In genomic region chr10:14093735-14094484, GRCh38 we compare ENCODE assay signal across 8 cellular contexts.
DNase-seq lines count a peak whose midpoint lies in the region; ATAC-seq, FAIRE-seq and TF ChIP-seq lines count a peak whose summit lies in the region.

No MANE protein-coding gene starts in this region.

- H3K4me1 ChIP-seq in HCT116 (ENCODE audit: control insufficient read depth in 1 of 2, insufficient read depth in 2 of 2, low read length in 2 of 2), result no peaks in the 10 kb centered on the region
- H3K4me1 ChIP-seq in GM12878 (ENCODE audit: control insufficient read depth, insufficient read depth, low read length), result no peaks in the 10 kb centered on the region
- H3K4me1 ChIP-seq in keratinocyte (ENCODE audit: control insufficient read depth, extremely low read depth, insufficient read depth, low read length), result no peaks in the 10 kb centered on the region

- H3K9me3 ChIP-seq in HCT116 (ENCODE audit: control insufficient read depth in 1 of 2, insufficient read depth in 1 of 2, low read depth in 1 of 2, low read length in 2 of 2), result no peaks in the 10 kb centered on the region
- no peaks in the 10 kb centered on the region for H3K9me3 ChIP-seq in GM12878 (replicated peaks; ENCODE audit: control insufficient read depth, insufficient read depth, low read length)
- no peaks in the 10 kb centered on the region for H3K9me3 ChIP-seq in keratinocyte (ENCODE audit: control insufficient read depth, low read depth, low read length)

- H3K9ac ChIP-seq in HCT116 (ENCODE audit: low read length) (no peak overlapping the region), GM12878 (ENCODE audit: control insufficient read depth, insufficient read depth, low read length) (no peak overlapping the region), keratinocyte (ENCODE audit: control insufficient read depth, extremely low read depth, insufficient read depth, low read length) (no peak overlapping the region)

- H3K27ac ChIP-seq in HCT116 (ENCODE audit: low read depth, low read length), result no peak overlapping the region
- no peak overlapping the region for H3K27ac ChIP-seq in GM12878 (ENCODE audit: control insufficient read depth, insufficient read depth)
- H3K27ac ChIP-seq in keratinocyte (ENCODE audit: control insufficient read depth, insufficient read depth, low read length), result no peak overlapping the region

- FAIRE-seq in GM12878 (lab: Jason Lieb, UNC) (no peak), keratinocyte (lab: Jason Lieb, UNC) (peak; percentile 53)

- TF ChIP-seq POLR2A in HCT116 (IDR thresholded peaks at IDR 0.05; ENCODE audit: borderline replicate concordance, extremely low read depth, insufficient read depth, insufficient read length) (no peak), GM12878 (IDR thresholded peaks at IDR 0.05; ENCODE audit: low read depth, low read length) (no peak)

- TF ChIP-seq RAD21 in HCT116 (IDR thresholded peaks at IDR 0.05; ENCODE audit: low read depth), result peak; percentile 34; the same call in 1 of the 2 replicates
- TF ChIP-seq RAD21 in GM12878 (IDR thresholded peaks at IDR 0.05; ENCODE audit: insufficient read depth, low read depth, low read length), result peak; percentile 47

- H4K20me1 ChIP-seq in HCT116 (ENCODE audit: insufficient read depth) (no peaks in the 10 kb centered on the region), GM12878 (ENCODE audit: control insufficient read depth, insufficient read depth) (no peaks in the 10 kb centered on the region), keratinocyte (ENCODE audit: control insufficient read depth, extremely low read depth, insufficient read depth, low read length) (no peaks in the 10 kb centered on the region)

- BruUV-seq in HCT116 (replicated peaks; lab: Mats Ljungman, UMichigan) (no TSS peak), GM12878 (replicated peaks; lab: Mats Ljungman, UMichigan) (no TSS peak)

- dilution Hi-C loops in keratinocyte (cut with MboI; ENCODE audit: extremely low pct_ligation_motif_present, low sequenced_read_pairs), result no loop called here

- RAD21 ChIA-PET in HCT116 (lab: Charles Lee; ENCODE audit: low non-redundant PET in 1 of 2, low total read pairs in 2 of 2, uncharacterized antibody in 2 of 2, unreplicated experiment in 2 of 2) (no interaction called here), GM12878 (lab: Charles Lee; ENCODE audit: unreplicated experiment) (interaction anchor here (0.5 to 1.7 kb wide), 9 partner anchors 11 to 318 kb away, joined by 3 to 32 read pairs (median 4); no protein-coding TSS in a partner anchor)

- H3K79me2 ChIP-seq in HCT116 (ENCODE audit: insufficient read depth, low read length) (no peaks in the 10 kb centered on the region), GM12878 (ENCODE audit: control insufficient read depth, insufficient read depth, low read length) (no peaks in the 10 kb centered on the region), keratinocyte (ENCODE audit: control insufficient read depth, insufficient read depth, low read length) (no peaks in the 10 kb centered on the region)

- in situ Hi-C loops in GM12878 (cut with MboI), result loop anchor here (5.0 kb wide), 1 partner anchor 302 kb away; no protein-coding TSS in a partner anchor

- H3K36me3 ChIP-seq in HCT116 (ENCODE audit: control insufficient read depth in 1 of 2, insufficient read depth in 2 of 2, low read length in 2 of 2) (no peaks in the 10 kb centered on the region), GM12878 (ENCODE audit: control insufficient read depth in 2 of 2, insufficient read depth in 2 of 2, low read length in 1 of 2) (no peaks in the 10 kb centered on the region), keratinocyte (ENCODE audit: control insufficient read depth in 2 of 2, extremely low read depth in 1 of 2, insufficient read depth in 2 of 2, low read length in 2 of 2) (no peaks in the 10 kb centered on the region)

- CTCF ChIA-PET in HCT116 (lab: Charles Lee) (interaction anchor here (0.8 to 1.2 kb wide), 3 partner anchors 303 to 309 kb away, joined by 3 to 10 read pairs (median 5); no protein-coding TSS in a partner anchor), GM12878 (lab: Yijun Ruan, JAX) (interaction anchor here (0.7 to 3.0 kb wide), 14 partner anchors 8 to 449 kb away, joined by 3 to 20 read pairs (median 4); no protein-coding TSS in a partner anchor)

- H3K27me3 ChIP-seq in HCT116 (ENCODE audit: insufficient read depth, low read length), result 0 out of 2 replicates have a peak, but pooled peaks cover under 1% of the 10 kb centered on the region
- H3K27me3 ChIP-seq in GM12878 (replicated peaks in 1 of 2; ENCODE audit: control insufficient read depth in 2 of 2, insufficient read depth in 2 of 2, low read length in 1 of 2), result no peaks in the 10 kb centered on the region
- H3K27me3 ChIP-seq in keratinocyte (ENCODE audit: control insufficient read depth, extremely low read depth, insufficient read depth, low read length), result no peaks in the 10 kb centered on the region

- H2AFZ ChIP-seq in HCT116 (ENCODE audit: low read depth, low read length, poor library complexity, severe bottlenecking) (no peak overlapping the region), GM12878 (ENCODE audit: control insufficient read depth, low read depth, low read length) (no peak overlapping the region), keratinocyte (ENCODE audit: control insufficient read depth, low read length) (no peak overlapping the region)

- no peak for TF ChIP-seq EP300 in GM12878 (IDR thresholded peaks at IDR 0.05; ENCODE audit: borderline replicate concordance in 1 of 2, control insufficient read depth in 1 of 2, low read depth in 2 of 2, low read length in 2 of 2)

- 54% methylated on average over 14 of the region's 14 CpGs for WGBS in GM12878 (ENCODE audit: insufficient coverage, insufficient replicate concordance, low lambda C conversion rate, missing lambda C conversion rate)

- H3K9me2 ChIP-seq in HCT116 (ENCODE audit: insufficient read depth), result no peaks in the 10 kb centered on the region

- SMC1A ChIA-PET in GM12878 (lab: Charles Lee; ENCODE audit: uncharacterized antibody, unreplicated experiment), result interaction anchor here (0.8 to 3.5 kb wide), 16 partner anchors 11 to 435 kb away, joined by 3 to 30 read pairs (median 4); no protein-coding TSS in a partner anchor

- intact Hi-C loops in HCT116 (cut with micrococcal nuclease) (loop anchor here (1.0 kb wide), 1 partner anchor 307 kb away; no protein-coding TSS in a partner anchor), GM12878 (cut with micrococcal nuclease; ENCODE audit: unreplicated experiment) (loop anchor here (2.0 to 5.0 kb wide), 2 partner anchors 87 to 309 kb away; no protein-coding TSS in a partner anchor)

- H3K9me1 ChIP-seq in keratinocyte (ENCODE audit: control insufficient read depth, extremely low read depth, insufficient read depth, low read length), result no peaks in the 10 kb centered on the region

- ATAC-seq in HCT116 (no peak), GM12878 (peak; percentile 51; the same call in 1 of the 3 replicates), HG02884 (IDR thresholded peaks at IDR 0.05; ENCODE audit: unreplicated experiment) (no peak), HG03039 (IDR thresholded peaks at IDR 0.05; ENCODE audit: unreplicated experiment) (no peak)

- TF ChIP-seq CTCF in HCT116 (IDR thresholded peaks at IDR 0.05 in 2 of 3, conservative IDR thresholded peaks at IDR 0.05 in 1 of 3; ENCODE audit: borderline replicate concordance in 1 of 3, insufficient read depth in 1 of 3, low read depth in 2 of 3, low read length in 2 of 3) (peak in 2 of 3 experiments; percentile 14 to 27; a peak in 2 of 6 replicates), GM12878 (IDR thresholded peaks at IDR 0.05 in 2 of 3, conservative IDR thresholded peaks at IDR 0.05 in 1 of 3; ENCODE audit: control insufficient read depth in 2 of 3, extremely low read depth in 1 of 3, insufficient read depth in 1 of 3, low read depth in 3 of 3, low read length in 3 of 3) (peak in 2 of 3 experiments; percentile 32 to 46; a peak in 3 of 6 replicates), keratinocyte (optimal IDR thresholded peaks at IDR 0.05 in 1 of 3, IDR thresholded peaks at IDR 0.05 in 1 of 3, conservative IDR thresholded peaks at IDR 0.05 in 1 of 3; ENCODE audit: extremely low read depth in 1 of 3, insufficient read depth in 2 of 3, low read length in 3 of 3) (peak in 2 of 3 experiments; percentile 33 to 38)

- no peak overlapping the region for H3K4me3 ChIP-seq in HCT116 (replicated peaks in 1 of 2; ENCODE audit: low read depth in 1 of 2, low read length in 2 of 2)
- no peak overlapping the region for H3K4me3 ChIP-seq in GM12878
- no peak overlapping the region for H3K4me3 ChIP-seq in keratinocyte (ENCODE audit: control insufficient read depth in 2 of 3, extremely low read depth in 1 of 3, insufficient read depth in 2 of 3, low read depth in 1 of 3, low read length in 3 of 3)

- peak; percentile 74 for DNase-seq in AG08395 (ENCODE audit: low spot score)
- DNase-seq in HCT116 (ENCODE audit: low read depth, low spot score), result no peak
- no peak for DNase-seq in GM12878 (ENCODE audit: low read depth, low spot score)
- DNase-seq in keratinocyte (ENCODE audit: low read depth, low spot score), result no peak
- DNase-seq in GM19238 (ENCODE audit: insufficient read length, low spot score), result no peak
- DNase-seq in NCI-H2029 treated with DMSO at 0.1 percent for 48 hours (lab: John Stamatoyannopoulos, UW), result no peak

- H3K4me2 ChIP-seq in HCT116 (ENCODE audit: low read length) (no peak overlapping the region), GM12878 (ENCODE audit: control insufficient read depth, insufficient read depth) (no peak overlapping the region), keratinocyte (ENCODE audit: control insufficient read depth, extremely low read depth, insufficient read depth, low read depth, low read length) (no peak overlapping the region)

- POLR2A ChIA-PET in HCT116 (lab: Charles Lee), result no interaction called here
- POLR2A ChIA-PET in GM12878 (lab: Charles Lee), result interaction anchor here (1.0 kb wide), 1 partner anchor 307 kb away, joined by 4 read pairs; no protein-coding TSS in a partner anchor

TF ChIP-seq in HCT116, 20 proteins besides CTCF, POLR2A, EP300 and RAD21 (continues in another document):
- no peak for TF ChIP-seq FOSL1 (IDR thresholded peaks at IDR 0.05; ENCODE audit: low read depth)
- TF ChIP-seq CBX3 (IDR thresholded peaks at IDR 0.05; ENCODE audit: low read depth), result no peak
- no peak for TF ChIP-seq ZFX (IDR thresholded peaks at IDR 0.05)
- no peak for TF ChIP-seq ATF3 (IDR thresholded peaks at IDR 0.05)
- TF ChIP-seq SRF (IDR thresholded peaks at IDR 0.05; ENCODE audit: low read depth), result no peak

TF ChIP-seq in GM12878, 131 proteins besides CTCF, POLR2A, EP300 and RAD21:
- TF ChIP-seq STAT3 (IDR thresholded peaks at IDR 0.05; ENCODE audit: low read depth, low read length) (no peak), SMC3 (IDR thresholded peaks at IDR 0.05; ENCODE audit: borderline replicate concordance, low read length) (peak; percentile 47; the same call in 1 of the 2 replicates)
